In genomic region chr10:63206576-63206975, GRCh38 we compare ENCODE assay signal across 9 cellular contexts.
DNase-seq lines count a peak whose midpoint lies in the region; ATAC-seq and TF ChIP-seq lines count a peak whose summit lies in the region.
"Had no signal": no experiment of that assay in that cellular context is flagged by ENCODE, and none has a peak within 500 bp of the region (broad histone marks: within the 10 kb centered on the region; RNA-seq: fewer than 3 reads in every experiment).

No MANE protein-coding gene starts in this region.

- no peaks in the 10 kb centered on the region for H3K9me3 ChIP-seq in gastroesophageal sphincter
- no peaks in the 10 kb centered on the region for H3K9me3 ChIP-seq in stomach smooth muscle (ENCODE audit: control insufficient read depth in 2 of 2, low read length in 2 of 2)
- no peaks in the 10 kb centered on the region for H3K9me3 ChIP-seq in ovary

- no peak for TF ChIP-seq POLR2A in gastroesophageal sphincter (IDR thresholded peaks at IDR 0.05)
- TF ChIP-seq POLR2A in ovary (IDR thresholded peaks at IDR 0.05), result no peak

- no peak for ATAC-seq in gastroesophageal sphincter
- no peak for ATAC-seq in GM19463 (IDR thresholded peaks at IDR 0.05; ENCODE audit: unreplicated experiment)

- DNase-seq in activated CD4-positive, alpha-beta memory T cell treated with anti-CD3 and anti-CD28 coated beads, Interleukin-2, amount 10 ng/mL, durations not matched to agents 7 days and 5 days, result no peak
- no peak for DNase-seq in activated CD4-positive, alpha-beta memory T cell treated with anti-CD3 and anti-CD28 coated beads for 36 hours
- no peak for DNase-seq in T-helper 2 cell treated with Interferon-gamma antibody and Interleukin-4, amounts not matched to agents 5 μg/mL and 100 μg/mL, for 36 hours (ENCODE audit: low spot score)
- no peak for DNase-seq in ovary
- no peak for DNase-seq in NAMALWA (ENCODE audit: low spot score)

- H3K4me3 ChIP-seq in gastroesophageal sphincter (no peak overlapping the region), stomach smooth muscle (ENCODE audit: low read length in 2 of 2) (peak overlapping the region; percentile 44 to 59), ovary (no peak overlapping the region)

- intact Hi-C loops in activated CD4-positive, alpha-beta memory T cell treated with anti-CD3 and anti-CD28 coated beads for 36 hours (cut with micrococcal nuclease), result loop anchor here (1.0 kb wide), 1 partner anchor 32 kb away; no protein-coding TSS in a partner anchor
- intact Hi-C loops in ovary (cut with DNase I), result loop anchor here in 1 of 4 donors (10.0 kb wide), 1 partner anchor 272 kb away; no protein-coding TSS in a partner anchor

- H3K4me1 Mint-ChIP-seq in activated CD4-positive, alpha-beta memory T cell treated with anti-CD3 and anti-CD28 coated beads, Interleukin-2, amount 10 ng/mL, durations not matched to agents 7 days and 5 days, result peaks cover 60% of the 10 kb centered on the region
- H3K4me1 Mint-ChIP-seq in activated CD4-positive, alpha-beta memory T cell treated with anti-CD3 and anti-CD28 coated beads for 36 hours (ENCODE audit: low read depth), result peaks cover 56% of the 10 kb centered on the region
- H3K4me1 Mint-ChIP-seq in T-helper 2 cell treated with Interferon-gamma antibody and Interleukin-4, amounts not matched to agents 5 μg/mL and 100 μg/mL, for 36 hours (ENCODE audit: low read depth), result peaks cover 42% of the 10 kb centered on the region

- H3K27me3 ChIP-seq in gastroesophageal sphincter, result no peaks in the 10 kb centered on the region
- no peaks in the 10 kb centered on the region for H3K27me3 ChIP-seq in stomach smooth muscle (ENCODE audit: control insufficient read depth in 1 of 2, insufficient read depth in 2 of 2, low read length in 2 of 2)
- no peaks in the 10 kb centered on the region for H3K27me3 ChIP-seq in ovary

- peaks cover 49% of the 10 kb centered on the region for H3K36me3 Mint-ChIP-seq in activated CD4-positive, alpha-beta memory T cell treated with anti-CD3 and anti-CD28 coated beads, Interleukin-2, amount 10 ng/mL, durations not matched to agents 7 days and 5 days (ENCODE audit: low read depth)
- H3K36me3 Mint-ChIP-seq in activated CD4-positive, alpha-beta memory T cell treated with anti-CD3 and anti-CD28 coated beads for 36 hours, result peaks cover 29% of the 10 kb centered on the region
- peaks cover 35% of the 10 kb centered on the region for H3K36me3 Mint-ChIP-seq in T-helper 2 cell treated with Interferon-gamma antibody and Interleukin-4, amounts not matched to agents 5 μg/mL and 100 μg/mL, for 36 hours (ENCODE audit: low read depth)

- H3K9me3 Mint-ChIP-seq in activated CD4-positive, alpha-beta memory T cell treated with anti-CD3 and anti-CD28 coated beads, Interleukin-2, amount 10 ng/mL, durations not matched to agents 7 days and 5 days, result no peaks in the 10 kb centered on the region
- no peaks in the 10 kb centered on the region for H3K9me3 Mint-ChIP-seq in activated CD4-positive, alpha-beta memory T cell treated with anti-CD3 and anti-CD28 coated beads for 36 hours
- peaks cover under 1% of the 10 kb centered on the region for H3K9me3 Mint-ChIP-seq in T-helper 2 cell treated with Interferon-gamma antibody and Interleukin-4, amounts not matched to agents 5 μg/mL and 100 μg/mL, for 36 hours

- no peak for TF ChIP-seq EP300 in gastroesophageal sphincter (IDR thresholded peaks at IDR 0.05)
- no peak for TF ChIP-seq EP300 in ovary (IDR thresholded peaks at IDR 0.05)

- TF ChIP-seq CTCF in gastroesophageal sphincter (IDR thresholded peaks at IDR 0.05), result no peak
- TF ChIP-seq CTCF in ovary (IDR thresholded peaks at IDR 0.05), result no peak

- POLR2A ChIA-PET in activated CD4-positive, alpha-beta memory T cell treated with anti-CD3 and anti-CD28 coated beads, Interleukin-2, amount 10 ng/mL, durations not matched to agents 7 days and 5 days (lab: Charles Lee), result interaction anchor here (0.8 to 4.1 kb wide), 4 partner anchors 29 to 61 kb away, joined by 3 to 24 read pairs (median 4); no protein-coding TSS in a partner anchor
- POLR2A ChIA-PET in activated CD4-positive, alpha-beta memory T cell treated with anti-CD3 and anti-CD28 coated beads for 36 hours (lab: Charles Lee), result interaction anchor here (0.6 kb wide), 1 partner anchor 408 kb away, joined by 3 read pairs; no protein-coding TSS in a partner anchor

- H3K27me3 Mint-ChIP-seq in activated CD4-positive, alpha-beta memory T cell treated with anti-CD3 and anti-CD28 coated beads, Interleukin-2, amount 10 ng/mL, durations not matched to agents 7 days and 5 days, result no peaks in the 10 kb centered on the region
- H3K27me3 Mint-ChIP-seq in activated CD4-positive, alpha-beta memory T cell treated with anti-CD3 and anti-CD28 coated beads for 36 hours, result no peaks in the 10 kb centered on the region
- no peaks in the 10 kb centered on the region for H3K27me3 Mint-ChIP-seq in T-helper 2 cell treated with Interferon-gamma antibody and Interleukin-4, amounts not matched to agents 5 μg/mL and 100 μg/mL, for 36 hours (ENCODE audit: low read depth)

- peak overlapping the region; percentile 59 to 74 (median 68) for H3K27ac ChIP-seq in gastroesophageal sphincter
- H3K27ac ChIP-seq in stomach smooth muscle (ENCODE audit: low read length), result peak overlapping the region; percentile 26
- peak overlapping the region in 1 of 2 donors; percentile 44 for H3K27ac ChIP-seq in ovary
- H3K27ac ChIP-seq: HL-60 had no signal

- peak overlapping the region; percentile 82 for H3K27ac Mint-ChIP-seq in activated CD4-positive, alpha-beta memory T cell treated with anti-CD3 and anti-CD28 coated beads, Interleukin-2, amount 10 ng/mL, durations not matched to agents 7 days and 5 days
- no peak overlapping the region for H3K27ac Mint-ChIP-seq in activated CD4-positive, alpha-beta memory T cell treated with anti-CD3 and anti-CD28 coated beads for 36 hours
- peak overlapping the region; percentile 76 for H3K27ac Mint-ChIP-seq in T-helper 2 cell treated with Interferon-gamma antibody and Interleukin-4, amounts not matched to agents 5 μg/mL and 100 μg/mL, for 36 hours

- peak overlapping the region in 1 of 2 donors; percentile 46 for H3K9ac ChIP-seq in stomach smooth muscle (ENCODE audit: low read length in 2 of 2)

- H3K4me3 Mint-ChIP-seq in activated CD4-positive, alpha-beta memory T cell treated with anti-CD3 and anti-CD28 coated beads, Interleukin-2, amount 10 ng/mL, durations not matched to agents 7 days and 5 days, result no peak overlapping the region
- no peak overlapping the region for H3K4me3 Mint-ChIP-seq in activated CD4-positive, alpha-beta memory T cell treated with anti-CD3 and anti-CD28 coated beads for 36 hours
- peak overlapping the region; percentile 46 for H3K4me3 Mint-ChIP-seq in T-helper 2 cell treated with Interferon-gamma antibody and Interleukin-4, amounts not matched to agents 5 μg/mL and 100 μg/mL, for 36 hours

- CTCF ChIA-PET in activated CD4-positive, alpha-beta memory T cell treated with anti-CD3 and anti-CD28 coated beads, Interleukin-2, amount 10 ng/mL, durations not matched to agents 7 days and 5 days (lab: Charles Lee), result interaction anchor here (0.6 to 1.8 kb wide), 5 partner anchors 11 to 514 kb away, joined by 3 to 5 read pairs (median 3); no protein-coding TSS in a partner anchor
- CTCF ChIA-PET in activated CD4-positive, alpha-beta memory T cell treated with anti-CD3 and anti-CD28 coated beads for 36 hours (lab: Charles Lee), result interaction anchor here (1.0 to 2.5 kb wide), 4 partner anchors 11 to 513 kb away, joined by 4 to 9 read pairs (median 4); no protein-coding TSS in a partner anchor

- H3K4me1 ChIP-seq in gastroesophageal sphincter, result peaks cover 15 to 81% (median 22%) of the 10 kb centered on the region in 3 donors
- H3K4me1 ChIP-seq in stomach smooth muscle (ENCODE audit: control insufficient read depth, insufficient read depth, low read length), result peaks cover 29% of the 10 kb centered on the region
- H3K4me1 ChIP-seq in ovary (ENCODE audit: insufficient read depth), result peaks cover 14% of the 10 kb centered on the region

- H3K36me3 ChIP-seq in gastroesophageal sphincter (peaks cover 0 to 14% of the 10 kb centered on the region in 2 donors), stomach smooth muscle (ENCODE audit: control insufficient read depth in 2 of 2, insufficient read depth in 2 of 2, low read length in 2 of 2) (peaks cover 0 to 17% of the 10 kb centered on the region in 2 donors), ovary (no peaks in the 10 kb centered on the region)

Comparison
In these comparisons a context has a peak if more than half of its experiments do, and no peak if none do; other contexts are left out.
1. H3K4me3 ChIP-seq: peak in stomach smooth muscle (2 of 2); none in gastroesophageal sphincter (0 of 2) and ovary (single experiment).